In genomic region chr1:36705629-36706028, GRCh38 we compare ENCODE assay signal across 19 cellular contexts.
DNase-seq lines count a peak whose midpoint lies in the region; ATAC-seq and TF ChIP-seq lines count a peak whose summit lies in the region.
"Had no signal": no experiment of that assay in that cellular context is flagged by ENCODE, and none has a peak within 500 bp of the region (broad histone marks: within the 10 kb centered on the region; RNA-seq: fewer than 3 reads in every experiment).

No MANE protein-coding gene starts in this region.

- no peak overlapping the region for H2BK15ac ChIP-seq in H9 (ENCODE audit: low read depth, low read length)

- H3K4me1 ChIP-seq in H9 (ENCODE audit: insufficient read depth, low read length) (peaks cover 3% of the 10 kb centered on the region; the same call in 1 of the 2 replicates), endodermal cell (ENCODE audit: control insufficient read depth, insufficient read depth, low read length) (peaks cover 13% of the 10 kb centered on the region)
- H3K4me1 ChIP-seq: prostate gland had no signal

- peak; percentile 34; the same call in 2 of the 3 replicates for TF ChIP-seq CTCF in H9 (conservative IDR thresholded peaks at IDR 0.05)
- peak; percentile 42 for TF ChIP-seq CTCF in endodermal cell (conservative IDR thresholded peaks at IDR 0.05)
- no peak for TF ChIP-seq CTCF in GM10266 (IDR thresholded peaks at IDR 0.05; ENCODE audit: control insufficient read depth, insufficient read depth, low read depth, missing control alignments)

- H4K20me1 ChIP-seq in H9 (ENCODE audit: control insufficient read depth, insufficient read depth, insufficient read length) = no peaks in the 10 kb centered on the region

- no peak overlapping the region for H4K8ac ChIP-seq in H9 (replicated peaks; ENCODE audit: insufficient read length, low read depth, low read length)

- no peak overlapping the region; a peak in 1 of 5 replicates for H3K4me3 Mint-ChIP-seq in H9
- H3K4me3 Mint-ChIP-seq in endodermal cell = no peak overlapping the region
- H3K4me3 Mint-ChIP-seq: activated CD8-positive, alpha-beta memory T cell treated with anti-CD3 and anti-CD28 coated beads, Interleukin-2, amount 10 ng/mL, durations not matched to agents 7 days and 5 days; activated T-helper 17 cell treated with anti-CD3 and anti-CD28 coated beads, Interleukin-2, amount 50 U/mL, for 72 hours; natural killer cell treated with Interleukin-12 subunit alpha and Interleukin-12 subunit beta and Interleukin-15 and Interleukin-18, amount 100 ng/mL, for 72 hours had no signal

- peaks cover 25 to 41% of the 10 kb centered on the region in 2 experiments for H3K4me1 Mint-ChIP-seq in H9
- H3K4me1 Mint-ChIP-seq in endodermal cell = peaks cover 53% of the 10 kb centered on the region
- H3K4me1 Mint-ChIP-seq: activated CD8-positive, alpha-beta memory T cell treated with anti-CD3 and anti-CD28 coated beads, Interleukin-2, amount 10 ng/mL, durations not matched to agents 7 days and 5 days; activated T-helper 17 cell treated with anti-CD3 and anti-CD28 coated beads, Interleukin-2, amount 50 U/mL, for 72 hours had no signal

- no peak overlapping the region for H2BK12ac ChIP-seq in H9 (ENCODE audit: insufficient read length, low read depth, low read length)

- H3K4me2 ChIP-seq in H9 (ENCODE audit: insufficient read depth, insufficient read length, low read length) = no peak overlapping the region

- no peak overlapping the region for H3K56ac ChIP-seq in H9 (ENCODE audit: insufficient read length, low read depth, low read length)

- no peak overlapping the region for H2BK5ac ChIP-seq in H9 (ENCODE audit: insufficient read length, low read length)

- no peaks in the 10 kb centered on the region for H3K27me3 ChIP-seq in H9 (ENCODE audit: insufficient read depth, low read length)
- H3K27me3 ChIP-seq in endodermal cell (ENCODE audit: control insufficient read depth, insufficient read depth, low read length, poor library complexity, severe bottlenecking) = no peaks in the 10 kb centered on the region

- no peak overlapping the region for H3T11ph ChIP-seq in H9 (ENCODE audit: low read length)

- H3K9ac ChIP-seq in H9 (ENCODE audit: extremely low read depth, insufficient read length, low read length) (no peak overlapping the region), endodermal cell (ENCODE audit: extremely low read depth, low read length, poor library complexity, severe bottlenecking) (no peak overlapping the region)

- no peaks in the 10 kb centered on the region for H3K36me3 ChIP-seq in endodermal cell (ENCODE audit: control insufficient read depth, insufficient read depth, low read length)
- H3K36me3 ChIP-seq: prostate gland had no signal

- no peak overlapping the region for H2BK20ac ChIP-seq in H9 (ENCODE audit: low read depth, low read length, poor library complexity, severe bottlenecking)

- H3K14ac ChIP-seq in H9 (ENCODE audit: insufficient read depth, low read length) = no peak overlapping the region

- H3K4me3 ChIP-seq in endodermal cell (ENCODE audit: low read length) = no peak overlapping the region
- H3K4me3 ChIP-seq: coronary artery, prostate gland had no signal

- no peak overlapping the region for H3K4ac ChIP-seq in H9 (ENCODE audit: low read depth, low read length)

- no peak overlapping the region for H2AFZ ChIP-seq in H9 (ENCODE audit: low read length)

- H3K79me1 ChIP-seq in H9 (ENCODE audit: insufficient read depth, low read depth, low read length, poor library complexity, severe bottlenecking) = no peaks in the 10 kb centered on the region

- no peaks in the 10 kb centered on the region; a peak in 1 of 5 replicates for H3K9me3 Mint-ChIP-seq in H9
- H3K9me3 Mint-ChIP-seq in endodermal cell = no peaks in the 10 kb centered on the region
- H3K9me3 Mint-ChIP-seq: activated T-helper 17 cell treated with anti-CD3 and anti-CD28 coated beads, Interleukin-2, amount 50 U/mL, for 72 hours; natural killer cell treated with Interleukin-12 subunit alpha and Interleukin-12 subunit beta and Interleukin-15 and Interleukin-18, amount 100 ng/mL, for 72 hours had no signal

- H3K27ac Mint-ChIP-seq in H9 = no peak overlapping the region
- H3K27ac Mint-ChIP-seq in endodermal cell = no peak overlapping the region
- H3K27ac Mint-ChIP-seq: activated CD8-positive, alpha-beta memory T cell treated with anti-CD3 and anti-CD28 coated beads, Interleukin-2, amount 10 ng/mL, durations not matched to agents 7 days and 5 days; activated T-helper 17 cell treated with anti-CD3 and anti-CD28 coated beads, Interleukin-2, amount 50 U/mL, for 72 hours; natural killer cell treated with Interleukin-12 subunit alpha and Interleukin-12 subunit beta and Interleukin-15 and Interleukin-18, amount 100 ng/mL, for 72 hours had no signal

- no peak overlapping the region for H3K27ac ChIP-seq in H9 (ENCODE audit: insufficient read length, low read depth, low read length)
- no peak overlapping the region for H3K27ac ChIP-seq in endodermal cell (ENCODE audit: low read depth, low read length)
- H3K27ac ChIP-seq: coronary artery, prostate gland had no signal

- H3K9me3 ChIP-seq in H9 (ENCODE audit: control insufficient read depth, low read depth, low read length) = no peaks in the 10 kb centered on the region
- no peaks in the 10 kb centered on the region for H3K9me3 ChIP-seq in endodermal cell (ENCODE audit: control insufficient read depth, low read length)
- H3K9me3 ChIP-seq: prostate gland had no signal

- H4K5ac ChIP-seq in H9 (ENCODE audit: insufficient read length, low read depth, low read length) = no peak overlapping the region

- ATAC-seq in activated CD4-positive, CD25-positive, alpha-beta regulatory T cell treated with anti-CD3 and anti-CD28 coated beads, Interleukin-2, amount 50 U/mL, for 24 hours = no peak
- ATAC-seq in HG03025 (IDR thresholded peaks at IDR 0.05; ENCODE audit: low FRiP score, unreplicated experiment) = no peak
- ATAC-seq: activated CD8-positive, alpha-beta memory T cell treated with anti-CD3 and anti-CD28 coated beads, Interleukin-2, amount 10 ng/mL, durations not matched to agents 7 days and 5 days; activated T-helper 17 cell treated with anti-CD3 and anti-CD28 coated beads, Interleukin-2, amount 50 U/mL, for 72 hours; natural killer cell treated with Interleukin-12 subunit alpha and Interleukin-12 subunit beta and Interleukin-15 and Interleukin-18, amount 100 ng/mL, for 72 hours had no signal

- no peak overlapping the region for H3K18ac ChIP-seq in H9 (ENCODE audit: insufficient read length, low read depth, low read length)

- H2BK120ac ChIP-seq in H9 (ENCODE audit: low read depth, low read length, poor library complexity, severe bottlenecking) = no peak overlapping the region

- no peak overlapping the region for H4K91ac ChIP-seq in H9 (ENCODE audit: insufficient read length, low read depth, low read length)

- no peaks in the 10 kb centered on the region for H3K79me2 ChIP-seq in H9 (ENCODE audit: insufficient read depth, low read length)

- no peak overlapping the region for H2AK5ac ChIP-seq in H9 (ENCODE audit: insufficient read length, low read length)

- H3K23me2 ChIP-seq in H9 (ENCODE audit: insufficient read length, low read depth, low read length, poor library complexity, severe bottlenecking) = no peaks in the 10 kb centered on the region

- H3K27me3 Mint-ChIP-seq in H9 (ENCODE audit: low read depth) (peaks cover 34% of the 10 kb centered on the region), endodermal cell (ENCODE audit: insufficient read depth) (peaks cover 2% of the 10 kb centered on the region)

- H3K36me3 Mint-ChIP-seq in H9 (ENCODE audit: insufficient read depth in 1 of 3, low read depth in 3 of 3) (no peaks in the 10 kb centered on the region; a peak in 2 of 7 replicates), endodermal cell (ENCODE audit: low read depth) (no peaks in the 10 kb centered on the region)
- H3K36me3 Mint-ChIP-seq: activated CD8-positive, alpha-beta memory T cell treated with anti-CD3 and anti-CD28 coated beads, Interleukin-2, amount 10 ng/mL, durations not matched to agents 7 days and 5 days; brain; natural killer cell treated with Interleukin-12 subunit alpha and Interleukin-12 subunit beta and Interleukin-15 and Interleukin-18, amount 100 ng/mL, for 72 hours had no signal

- no peak overlapping the region for H3K23ac ChIP-seq in H9 (ENCODE audit: insufficient read length, low read depth, low read length)

- no CpG with 5 or more reads among the region's 4 CpGs for WGBS in H9 (ENCODE audit: extremely low coverage, insufficient read length, low lambda C conversion rate)
- WGBS in endodermal cell (ENCODE audit: insufficient coverage in 1 of 2, insufficient read length in 1 of 2), 2 experiments = 79 to 83% methylated on average over 4 of the region's 4 CpGs

- DNase-seq in COLO668 (lab: John Stamatoyannopoulos, UW; ENCODE audit: unreplicated experiment) = peak; percentile 92
- no peak for DNase-seq in H9
- peak; percentile 100 for DNase-seq in NCI-H510A treated with DMSO at 0.1 percent for 48 hours (lab: John Stamatoyannopoulos, UW)
- peak; percentile 52 for DNase-seq in endodermal cell
- DNase-seq in GM10266 (ENCODE audit: extremely low spot score) = no peak
- no peak for DNase-seq in NK-92 (lab: John Stamatoyannopoulos, UW; ENCODE audit: unreplicated experiment)
- DNase-seq: activated CD4-positive, alpha-beta T cell treated with anti-CD3 and anti-CD28 coated beads for 1 hour; activated CD8-positive, alpha-beta memory T cell treated with anti-CD3 and anti-CD28 coated beads, Interleukin-2, amount 10 ng/mL, durations not matched to agents 7 days and 5 days; GF-D8; NCI-H2107; small intestine; stimulated activated CD4-positive, alpha-beta T cell treated with anti-CD3 and anti-CD28 coated beads, Interleukin-4, amount 100 ng/mL, for 24 hours had no signal

Comparison
In these comparisons a context has a peak if more than half of its experiments do, and no peak if none do; other contexts are left out.
1. DNase-seq: peak in COLO668 (single experiment), NCI-H510A treated with DMSO at 0.1 percent for 48 hours (single experiment) and endodermal cell (single experiment); none in H9 (single experiment), GM10266 (single experiment) and NK-92 (single experiment).